12 cellular contexts compared by ENCODE assay signal in the genomic region with DNA sequence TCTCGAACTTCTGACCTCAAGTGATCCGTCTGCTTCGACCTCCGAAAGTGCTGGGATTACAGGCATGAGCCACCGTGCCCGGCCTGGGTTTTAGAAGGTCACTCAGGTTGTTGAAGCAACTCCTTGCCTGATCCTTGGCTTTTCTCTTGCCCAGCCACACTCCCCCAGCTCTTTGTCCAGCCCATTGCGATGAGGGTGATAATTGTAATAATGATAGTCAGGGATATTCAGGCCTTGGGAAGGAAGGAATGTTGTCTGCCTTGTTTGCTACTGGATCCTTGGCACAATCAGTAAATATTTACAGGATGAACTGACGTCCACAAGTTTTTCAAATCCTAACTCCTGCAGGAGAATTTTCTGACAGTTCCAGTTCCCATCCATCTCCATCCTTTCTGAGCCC. TPM values are rescaled to one million over a fixed set of nuclear protein-coding genes. Genes with fewer than 3 reads are reported as not detected.
A peak's percentile ranks its signal among the peaks of the same experiment; 100 is the strongest.
DNase-seq lines count a peak whose midpoint lies in the region; TF ChIP-seq lines count a peak whose summit lies in the region.
"Had no signal": no experiment of that assay in that cellular context is flagged by ENCODE, and none has a peak within 500 bp of the region (broad histone marks: within the 10 kb centered on the region; RNA-seq: fewer than 3 reads in every experiment).

No MANE protein-coding gene starts in this region.

- H3K27ac Mint-ChIP-seq in activated CD4-positive, alpha-beta T cell treated with anti-CD3 and anti-CD28 coated beads, Interleukin-2, amount 10 ng/mL, durations not matched to agents 24 days and 14 days = no peak overlapping the region
- peak overlapping the region in 2 of 3 donors; percentile 18 to 90 for H3K27ac Mint-ChIP-seq in IgD-negative memory B cell
- H3K27ac Mint-ChIP-seq in activated naive CD8-positive, alpha-beta T cell treated with anti-CD3 and anti-CD28 coated beads for 36 hours = no peak overlapping the region
- H3K27ac Mint-ChIP-seq in neural progenitor cell = no peak overlapping the region

- H3K27me3 ChIP-seq in neural progenitor cell = no peaks in the 10 kb centered on the region
- H3K27me3 ChIP-seq: ascending aorta had no signal

- TF ChIP-seq CTCF in neural progenitor cell (IDR thresholded peaks at IDR 0.05) = no peak

- intact Hi-C loops in activated CD4-positive, alpha-beta T cell treated with anti-CD3 and anti-CD28 coated beads, Interleukin-2, amount 10 ng/mL, durations not matched to agents 24 days and 14 days (cut with micrococcal nuclease) = no loop called here

- peak overlapping the region; percentile 95 for H3K4me3 Mint-ChIP-seq in activated CD4-positive, alpha-beta T cell treated with anti-CD3 and anti-CD28 coated beads, Interleukin-2, amount 10 ng/mL, durations not matched to agents 24 days and 14 days
- peak overlapping the region; percentile 14 to 84 (median 56) for H3K4me3 Mint-ChIP-seq in IgD-negative memory B cell
- peak overlapping the region; percentile 97 for H3K4me3 Mint-ChIP-seq in activated naive CD8-positive, alpha-beta T cell treated with anti-CD3 and anti-CD28 coated beads for 36 hours
- peak overlapping the region; percentile 94 for H3K4me3 Mint-ChIP-seq in neural progenitor cell

- peaks cover 53% of the 10 kb centered on the region for H4K20me1 ChIP-seq in neural progenitor cell (ENCODE audit: low read depth)

- H2AFZ ChIP-seq in neural progenitor cell (replicated peaks) = no peak overlapping the region

- peak overlapping the region; percentile 42 for H3K4me2 ChIP-seq in neural progenitor cell

- peaks cover 62% of the 10 kb centered on the region for H3K79me2 ChIP-seq in neural progenitor cell (ENCODE audit: low read depth)

- H3K4me3 ChIP-seq in neural progenitor cell = no peak overlapping the region

- no peaks in the 10 kb centered on the region for H3K27me3 Mint-ChIP-seq in activated CD4-positive, alpha-beta T cell treated with anti-CD3 and anti-CD28 coated beads, Interleukin-2, amount 10 ng/mL, durations not matched to agents 24 days and 14 days
- H3K27me3 Mint-ChIP-seq in IgD-negative memory B cell (peaks cover 1% of the 10 kb centered on the region), neural progenitor cell (ENCODE audit: insufficient read depth, low read depth) (peaks cover 8% of the 10 kb centered on the region)
- H3K27me3 Mint-ChIP-seq in activated naive CD8-positive, alpha-beta T cell treated with anti-CD3 and anti-CD28 coated beads for 36 hours = no peaks in the 10 kb centered on the region

- no peak overlapping the region for H3K9ac ChIP-seq in neural progenitor cell

- H3K27ac ChIP-seq in neural progenitor cell = no peak overlapping the region
- H3K27ac ChIP-seq: ascending aorta had no signal

- no peak for DNase-seq in activated CD4-positive, alpha-beta T cell treated with anti-CD3 and anti-CD28 coated beads, Interleukin-2, amount 10 ng/mL, durations not matched to agents 24 days and 14 days
- DNase-seq in activated CD4-positive, alpha-beta T cell treated with anti-CD3 and anti-CD28 coated beads, Interleukin-2, amount 50 U/mL, for 1 hour = no peak
- DNase-seq in activated naive CD8-positive, alpha-beta T cell treated with anti-CD3 and anti-CD28 coated beads for 36 hours = no peak
- DNase-seq in neural progenitor cell (ENCODE audit: low spot score) = no peak
- no peak for DNase-seq in NCI-H1694 (lab: John Stamatoyannopoulos, UW)
- no peak for DNase-seq in CD1c-positive myeloid dendritic cell (ENCODE audit: extremely low spot score)
- DNase-seq in inferior parietal cortex (ENCODE audit: extremely low spot score) = no peak
- DNase-seq: foreskin fibroblast, SW 1271 had no signal

- no peaks in the 10 kb centered on the region for H3K36me3 ChIP-seq in neural progenitor cell

- H3K4me1 Mint-ChIP-seq in activated CD4-positive, alpha-beta T cell treated with anti-CD3 and anti-CD28 coated beads, Interleukin-2, amount 10 ng/mL, durations not matched to agents 24 days and 14 days = peaks cover 27% of the 10 kb centered on the region
- H3K4me1 Mint-ChIP-seq in IgD-negative memory B cell = peaks cover 30 to 34% (median 33%) of the 10 kb centered on the region in 3 donors
- H3K4me1 Mint-ChIP-seq in activated naive CD8-positive, alpha-beta T cell treated with anti-CD3 and anti-CD28 coated beads for 36 hours = peaks cover 32% of the 10 kb centered on the region
- peaks cover 31% of the 10 kb centered on the region for H3K4me1 Mint-ChIP-seq in neural progenitor cell

- H3K36me3 Mint-ChIP-seq in activated CD4-positive, alpha-beta T cell treated with anti-CD3 and anti-CD28 coated beads, Interleukin-2, amount 10 ng/mL, durations not matched to agents 24 days and 14 days (ENCODE audit: low read depth) = peaks cover 24% of the 10 kb centered on the region
- H3K36me3 Mint-ChIP-seq in IgD-negative memory B cell (peaks cover 4% of the 10 kb centered on the region), neural progenitor cell (peaks cover 9% of the 10 kb centered on the region)
- H3K36me3 Mint-ChIP-seq in activated naive CD8-positive, alpha-beta T cell treated with anti-CD3 and anti-CD28 coated beads for 36 hours = peaks cover 19% of the 10 kb centered on the region

- peaks cover 17% of the 10 kb centered on the region for H3F3A ChIP-seq in neural progenitor cell (ENCODE audit: low read depth)

- H3K4me1 ChIP-seq in neural progenitor cell = peaks cover 7% of the 10 kb centered on the region

- H3K9me3 Mint-ChIP-seq in activated CD4-positive, alpha-beta T cell treated with anti-CD3 and anti-CD28 coated beads, Interleukin-2, amount 10 ng/mL, durations not matched to agents 24 days and 14 days = peaks cover 4% of the 10 kb centered on the region
- H3K9me3 Mint-ChIP-seq in IgD-negative memory B cell (no peaks in the 10 kb centered on the region), neural progenitor cell (no peaks in the 10 kb centered on the region)
- H3K9me3 Mint-ChIP-seq in activated naive CD8-positive, alpha-beta T cell treated with anti-CD3 and anti-CD28 coated beads for 36 hours = no peaks in the 10 kb centered on the region

- no peaks in the 10 kb centered on the region for H3K9me3 ChIP-seq in neural progenitor cell (ENCODE audit: low read depth)
- H3K9me3 ChIP-seq: A549, ascending aorta had no signal

RNA-seq across cellular contexts. Expression of gene THOP1, which starts 1.8 kb away (rescaled TPM):
- 200 and 207 TPM in 2 replicates for total RNA-seq in activated CD4-positive, alpha-beta T cell treated with anti-CD3 and anti-CD28 coated beads, Interleukin-2, amount 10 ng/mL, durations not matched to agents 24 days and 14 days
- polyA plus RNA-seq in IgD-negative memory B cell = 54.4 TPM
- 100 to 1,000 TPM; 164 to 170 TPM for total RNA-seq in activated naive CD8-positive, alpha-beta T cell treated with anti-CD3 and anti-CD28 coated beads for 36 hours
- 105 and 222 TPM in 2 replicates for total RNA-seq in neural progenitor cell (ENCODE audit: low replicate concordance)

RNA-seq across cellular contexts. Expression of gene SGTA, which starts 4.0 kb away (rescaled TPM):
- total RNA-seq in activated CD4-positive, alpha-beta T cell treated with anti-CD3 and anti-CD28 coated beads, Interleukin-2, amount 10 ng/mL, durations not matched to agents 24 days and 14 days = 73.3 and 76.9 TPM in 2 replicates
- 44.2 TPM for polyA plus RNA-seq in IgD-negative memory B cell
- 10 to 100 TPM; 84.8 to 87.4 TPM for total RNA-seq in activated naive CD8-positive, alpha-beta T cell treated with anti-CD3 and anti-CD28 coated beads for 36 hours
- 30.9 and 75.4 TPM in 2 replicates for total RNA-seq in neural progenitor cell (ENCODE audit: low replicate concordance)

RNA-seq across cellular contexts. Expression of gene ZNF554, which starts 32.6 kb away (rescaled TPM):
- 1.9 and 2.1 TPM in 2 replicates for total RNA-seq in activated CD4-positive, alpha-beta T cell treated with anti-CD3 and anti-CD28 coated beads, Interleukin-2, amount 10 ng/mL, durations not matched to agents 24 days and 14 days
- polyA plus RNA-seq in IgD-negative memory B cell = 4.7 TPM
- 1 to 10 TPM; 1.2 to 1.3 TPM for total RNA-seq in activated naive CD8-positive, alpha-beta T cell treated with anti-CD3 and anti-CD28 coated beads for 36 hours
- 10.1 and 11.0 TPM in 2 replicates for total RNA-seq in neural progenitor cell (ENCODE audit: low replicate concordance)

RNA-seq across cellular contexts. Expression of gene SLC39A3, which starts 47.3 kb away (rescaled TPM):
- total RNA-seq in activated CD4-positive, alpha-beta T cell treated with anti-CD3 and anti-CD28 coated beads, Interleukin-2, amount 10 ng/mL, durations not matched to agents 24 days and 14 days = 48.8 and 52.2 TPM in 2 replicates
- 86.9 TPM for polyA plus RNA-seq in IgD-negative memory B cell
- total RNA-seq in activated naive CD8-positive, alpha-beta T cell treated with anti-CD3 and anti-CD28 coated beads for 36 hours = 10 to 100 TPM; 50.5 to 52.1 TPM
- total RNA-seq in neural progenitor cell (ENCODE audit: low replicate concordance) = 6.1 and 28.5 TPM in 2 replicates

RNA-seq across cellular contexts. Expression of gene ZNF555, which starts 54.2 kb away (rescaled TPM):
- 0.90 and 0.98 TPM in 2 replicates for total RNA-seq in activated CD4-positive, alpha-beta T cell treated with anti-CD3 and anti-CD28 coated beads, Interleukin-2, amount 10 ng/mL, durations not matched to agents 24 days and 14 days
- polyA plus RNA-seq in IgD-negative memory B cell = 6.3 TPM
- 1 to 10 TPM; 1.5 to 1.9 TPM for total RNA-seq in activated naive CD8-positive, alpha-beta T cell treated with anti-CD3 and anti-CD28 coated beads for 36 hours
- 14.6 and 18.8 TPM in 2 replicates for total RNA-seq in neural progenitor cell (ENCODE audit: low replicate concordance)

Comparison
In these comparisons a context has a peak if more than half of its experiments do, and no peak if none do; other contexts are left out.
1. H3K27ac Mint-ChIP-seq: peak in IgD-negative memory B cell (2 of 3); none in activated CD4-positive, alpha-beta T cell treated with anti-CD3 and anti-CD28 coated beads, Interleukin-2, amount 10 ng/mL, durations not matched to agents 24 days and 14 days (single experiment), activated naive CD8-positive, alpha-beta T cell treated with anti-CD3 and anti-CD28 coated beads for 36 hours (single experiment) and neural progenitor cell (single experiment).
2. Peak in every context shown above with its lines, with median percentiles within 50 percentile points of each other: H3K4me3 Mint-ChIP-seq.